Comparison of ENCODE assay signal across 20 cellular contexts in genomic region chr1:22362626-22363402, GRCh38.
"Had no signal": no experiment of that assay in that cellular context is flagged by ENCODE, and none has a peak within 500 bp of the region (broad histone marks: within the 10 kb centered on the region; RNA-seq: fewer than 3 reads in every experiment).

No MANE protein-coding gene starts in this region.

- H3K4me2 ChIP-seq: neural progenitor cell had no signal

- FAIRE-seq: pancreas, urothelium cell line had no signal

- H3K4me3 ChIP-seq: dorsolateral prefrontal cortex, heart left ventricle, neural progenitor cell, pancreas, psoas muscle, right lobe of liver, spleen, tibial nerve had no signal

- DNase-seq: cortex of kidney; dorsolateral prefrontal cortex; effector CD8-positive, alpha-beta T cell; foreskin melanocyte; heart left ventricle; hippocampal formation; naive B cell; nucleus accumbens; psoas muscle; retina; right lobe of liver; spleen; stimulated activated CD4-positive, alpha-beta T cell treated with anti-CD3 and anti-CD28 coated beads, Interleukin-15, amount 100 ng/mL, for 24 hours; stimulated activated CD4-positive, alpha-beta T cell treated with anti-CD3 and anti-CD28 coated beads, Interleukin-1b, Interleukin-23, amount 100 ng/mL, for 48 hours; stimulated activated CD4-positive, alpha-beta T cell treated with anti-CD3 and anti-CD28 coated beads, Interleukin-4, amount 100 ng/mL, for 24 hours had no signal

- H3K9me3 ChIP-seq: heart left ventricle, pancreas, psoas muscle, right lobe of liver, spleen, tibial nerve had no signal

- H2AFZ ChIP-seq: neural progenitor cell had no signal

- H3K9ac ChIP-seq: neural progenitor cell had no signal

- H3K27me3 ChIP-seq: pancreas, right lobe of liver had no signal

- H3K27ac ChIP-seq: dorsolateral prefrontal cortex, heart left ventricle, neural progenitor cell, pancreas, psoas muscle, right lobe of liver, spleen, tibial nerve had no signal

- H3K4me1 ChIP-seq: heart left ventricle, neural progenitor cell, pancreas, psoas muscle, spleen, tibial nerve had no signal

- ATAC-seq: heart left ventricle; pancreas; psoas muscle; right lobe of liver; stimulated activated memory B cell treated with anti-CD40 and anti-IgM and Interleukin-4, amounts not matched to agents 10 μg/mL and 1 μg/mL and 100 μg/mL, for 72 hours had no signal

- H3K36me3 ChIP-seq: heart left ventricle, neural progenitor cell, pancreas, right lobe of liver, spleen, tibial nerve had no signal
